Comparison of ENCODE assay signal across 17 cellular contexts in the genomic region with DNA sequence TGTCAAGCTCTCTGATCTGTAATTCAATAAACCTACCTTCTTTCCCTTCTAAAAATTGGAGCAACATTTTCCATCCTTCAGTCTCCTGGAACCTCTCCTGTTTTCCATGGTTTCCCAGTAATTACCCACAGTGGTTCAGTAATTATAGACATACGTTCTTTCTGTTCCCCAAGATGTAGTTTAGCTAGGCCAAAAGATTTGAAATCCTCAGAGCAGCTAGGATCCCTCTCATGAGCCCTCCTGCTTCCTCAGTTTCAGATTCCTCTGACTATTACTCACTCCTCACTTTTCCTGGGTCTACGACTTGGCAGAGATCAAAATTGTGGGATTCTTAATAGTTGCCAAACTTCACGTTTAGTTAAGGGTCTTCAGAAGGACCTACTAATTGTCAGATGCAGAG.
DNase-seq lines count a peak whose midpoint lies in the region; TF ChIP-seq lines count a peak whose summit lies in the region.
"Had no signal": no experiment of that assay in that cellular context is flagged by ENCODE, and none has a peak within 500 bp of the region (broad histone marks: within the 10 kb centered on the region; RNA-seq: fewer than 3 reads in every experiment).

No MANE protein-coding gene starts in this region.

- DNase-seq in AG10803 (ENCODE audit: low read depth), result peak; percentile 55
- DNase-seq in fibroblast of lung (ENCODE audit: low read depth in 2 of 2), result peak; percentile 25 to 67
- no peak for DNase-seq in osteoblast (ENCODE audit: insufficient read length, low spot score, missing footprints)
- DNase-seq in COLO829 (ENCODE audit: low spot score), result no peak
- DNase-seq in NCI-H2107 treated with DMSO at 0.1 percent for 48 hours (lab: John Stamatoyannopoulos, UW; ENCODE audit: unreplicated experiment), result no peak
- no peak for DNase-seq in MV-4-11 (lab: John Stamatoyannopoulos, UW)
- DNase-seq in DMS153 (lab: John Stamatoyannopoulos, UW), result no peak
- DNase-seq: ACHN, activated B cell treated with CpG ODN at 0.5 μM for 24 hours, activated T-cell treated with anti-CD3 and anti-CD28 coated beads for 4 hours, GOT3, NCI-H1105 treated with DMSO at 0.1 percent for 48 hours, NCI-H524 treated with DMSO at 0.1 percent for 48 hours, right lobe of liver, SIG-M5, thyroid gland had no signal

- H3K4me2 ChIP-seq in OCI-LY3 (ENCODE audit: low read length) (peak overlapping the region; percentile 69), fibroblast of lung (ENCODE audit: extremely low read depth, insufficient read depth, low read length) (no peak overlapping the region), osteoblast (ENCODE audit: insufficient read depth, low read length) (peak overlapping the region; percentile 20)

- H3K4me3 ChIP-seq in AG10803 (ENCODE audit: low read length) (no peak overlapping the region), OCI-LY3 (ENCODE audit: low read length) (peak overlapping the region; percentile 83), fibroblast of lung (replicated peaks in 1 of 4; ENCODE audit: control extremely low read depth in 1 of 4, insufficient read depth in 1 of 4, low read depth in 3 of 4, low read length in 4 of 4) (no peak overlapping the region), osteoblast (ENCODE audit: insufficient read depth, low read length) (no peak overlapping the region)
- H3K4me3 ChIP-seq: right lobe of liver, thyroid gland had no signal

- H3K79me2 ChIP-seq in OCI-LY3 (ENCODE audit: low read length), result peaks cover 38% of the 10 kb centered on the region
- no peaks in the 10 kb centered on the region for H3K79me2 ChIP-seq in fibroblast of lung (ENCODE audit: control insufficient read depth, insufficient read depth, low read length)
- H3K79me2 ChIP-seq in osteoblast (ENCODE audit: insufficient read depth, low read length), result no peaks in the 10 kb centered on the region

- H3K27me3 ChIP-seq in OCI-LY3 (ENCODE audit: low read depth, low read length) (no peaks in the 10 kb centered on the region), fibroblast of lung (ENCODE audit: control insufficient read depth, insufficient read depth, low read length) (no peaks in the 10 kb centered on the region), osteoblast (ENCODE audit: insufficient read depth, low read length) (no peaks in the 10 kb centered on the region)
- H3K27me3 ChIP-seq: right lobe of liver, thyroid gland had no signal

- H4K20me1 ChIP-seq in OCI-LY3 (ENCODE audit: insufficient read depth, low read length), result no peaks in the 10 kb centered on the region
- H4K20me1 ChIP-seq in fibroblast of lung (ENCODE audit: control insufficient read depth, extremely low read depth, insufficient read depth, low read length), result no peaks in the 10 kb centered on the region
- H4K20me1 ChIP-seq in osteoblast (ENCODE audit: insufficient read depth, low read length), result no peaks in the 10 kb centered on the region

- H3K9ac ChIP-seq in OCI-LY3 (ENCODE audit: low read length) (peak overlapping the region; percentile 78), fibroblast of lung (ENCODE audit: insufficient read depth, low read length) (no peak overlapping the region)

- H3K9me3 ChIP-seq in OCI-LY3 (ENCODE audit: insufficient read depth, low read length) (no peaks in the 10 kb centered on the region), fibroblast of lung (ENCODE audit: control insufficient read depth, insufficient read depth, low read depth, low read length) (no peaks in the 10 kb centered on the region), osteoblast (ENCODE audit: low read depth, low read length) (no peaks in the 10 kb centered on the region)
- H3K9me3 ChIP-seq: right lobe of liver, thyroid gland had no signal

- H2AFZ ChIP-seq in OCI-LY3 (ENCODE audit: low read depth, low read length) (no peak overlapping the region), fibroblast of lung (ENCODE audit: low read length) (no peak overlapping the region), osteoblast (ENCODE audit: low read length) (peak overlapping the region; percentile 64)

- TF ChIP-seq CTCF in AG10803 (conservative IDR thresholded peaks at IDR 0.05; ENCODE audit: low read length) (no peak), OCI-LY3 (IDR thresholded peaks at IDR 0.05; ENCODE audit: low read depth, low read length) (no peak), fibroblast of lung (conservative IDR thresholded peaks at IDR 0.05 in 1 of 2, IDR thresholded peaks at IDR 0.05 in 1 of 2; ENCODE audit: low read depth in 1 of 2, low read length in 2 of 2) (no peak), osteoblast (IDR thresholded peaks at IDR 0.05; ENCODE audit: extremely low read depth, low read depth, low read length) (no peak)

- H3K27ac ChIP-seq in OCI-LY3 (ENCODE audit: low read length) (no peak overlapping the region), fibroblast of lung (ENCODE audit: insufficient read depth, low read length) (no peak overlapping the region), osteoblast (ENCODE audit: low read depth, low read length) (peak overlapping the region; percentile 16)
- H3K27ac ChIP-seq: right lobe of liver had no signal

- H3K36me3 ChIP-seq in OCI-LY3 (replicated peaks; ENCODE audit: low read depth, low read length) (peaks cover 5% of the 10 kb centered on the region), fibroblast of lung (ENCODE audit: control insufficient read depth, insufficient read depth, low read length) (no peaks in the 10 kb centered on the region), osteoblast (ENCODE audit: insufficient read depth, low read length) (no peaks in the 10 kb centered on the region)
- H3K36me3 ChIP-seq: right lobe of liver, thyroid gland had no signal

- peaks cover 28% of the 10 kb centered on the region for H3K4me1 ChIP-seq in OCI-LY3 (ENCODE audit: low read length)
- H3K4me1 ChIP-seq in fibroblast of lung (ENCODE audit: control insufficient read depth, extremely low read depth, insufficient read depth, low read length), result no peaks in the 10 kb centered on the region
- peaks cover 27% of the 10 kb centered on the region for H3K4me1 ChIP-seq in osteoblast (ENCODE audit: insufficient read depth, low read length)
- H3K4me1 ChIP-seq: right lobe of liver had no signal

Comparison
In these comparisons a context has a peak if more than half of its experiments do, and no peak if none do; other contexts are left out.
1. DNase-seq: peak in AG10803 (single experiment) and fibroblast of lung (2 of 2); none in osteoblast (single experiment), COLO829 (single experiment), NCI-H2107 treated with DMSO at 0.1 percent for 48 hours (single experiment), MV-4-11 (single experiment) and DMS153 (single experiment).